Comparison of ENCODE assay signal across 8 cellular contexts in genomic region chr2:231674587-231675334, GRCh38. TPM values are rescaled to one million over a fixed set of nuclear protein-coding genes. Genes with fewer than 3 reads are reported as not detected.
DNase-seq lines count a peak whose midpoint lies in the region; ATAC-seq and TF ChIP-seq lines count a peak whose summit lies in the region.

No MANE protein-coding gene starts in this region.

- H3K27ac ChIP-seq in cingulate gyrus (ENCODE audit: low read depth, low read length): peak overlapping the region; percentile 80
- H3K27ac ChIP-seq in right lobe of liver: no peak overlapping the region

- 33% methylated on average over 7 of the region's 20 CpGs for WGBS in right lobe of liver (ENCODE audit: insufficient coverage, low coverage, low lambda C conversion rate, missing lambda C conversion rate)

- intact Hi-C loops in right lobe of liver (cut with DNase I): loop anchor here (5.0 kb wide), 4 partner anchors 38 to 62 kb away; no protein-coding TSS in a partner anchor

- ATAC-seq in activated CD4-positive, CD25-positive, alpha-beta regulatory T cell treated with anti-CD3 and anti-CD28 coated beads, Interleukin-2, amount 50 U/mL, for 24 hours: peak; percentile 78 to 82
- ATAC-seq in right lobe of liver: peak; percentile 58 to 65 (median 61)

- no peaks in the 10 kb centered on the region for H3K36me3 ChIP-seq in right lobe of liver

- DNase-seq in GDM1 (lab: John Stamatoyannopoulos, UW) (peak; percentile 70), HCEC 1CT (peak; percentile 26), NCI-H1930 (lab: John Stamatoyannopoulos, UW) (peak; percentile 20 to 22), right lobe of liver (peak in 1 of 3 donors; percentile 65), middle frontal gyrus (ENCODE audit: extremely low spot score, low spot score) (no peak)
- DNase-seq in stimulated activated CD4-positive, alpha-beta T cell treated with anti-CD3 and anti-CD28 coated beads, TNF-alpha, amount 100 ng/mL, for 1 hour (ENCODE audit: low read depth in 3 of 3, low spot score in 1 of 3): peak in 2 of 3 donors; percentile 24 to 47

- TF ChIP-seq CTCF in right lobe of liver (IDR thresholded peaks at IDR 0.05): peak; percentile 66 to 85 (median 73)

- peaks cover 0 to 4% (median 1%) of the 10 kb centered on the region in 4 donors for H3K4me1 ChIP-seq in right lobe of liver

- H3K27me3 ChIP-seq in right lobe of liver: no peaks in the 10 kb centered on the region

- no peaks in the 10 kb centered on the region for H3K9me3 ChIP-seq in right lobe of liver

- no peak overlapping the region for H3K4me3 ChIP-seq in right lobe of liver

- TF ChIP-seq POLR2A in right lobe of liver (IDR thresholded peaks at IDR 0.05): no peak

RNA-seq across cellular contexts. Expression of gene PTMA, which starts 33.6 kb away (rescaled TPM):
- 100 to 1,000 TPM; 180 to 373 (median 252) TPM for total RNA-seq in right lobe of liver
